In genomic region chr20:35619196-35620095, GRCh38 we compare ENCODE assay signal across 8 cellular contexts. TPM values are rescaled to one million over a fixed set of nuclear protein-coding genes. Genes with fewer than 3 reads are reported as not detected.
DNase-seq lines count a peak whose midpoint lies in the region; ATAC-seq and TF ChIP-seq lines count a peak whose summit lies in the region.

No MANE protein-coding gene starts in this region.

- peak overlapping the region; percentile 93 for H3K27ac ChIP-seq in left ventricle myocardium inferior (replicated peaks)
- H3K27ac ChIP-seq in urinary bladder (ENCODE audit: low read depth): no peak overlapping the region

- peak overlapping the region; percentile 100 for H3K27ac Mint-ChIP-seq in Calu3 (ENCODE audit: unreplicated experiment)
- H3K27ac Mint-ChIP-seq in activated naive CD4-positive, alpha-beta T cell treated with anti-CD3 and anti-CD28 coated beads, Interleukin-2, amount 50 U/mL, for 72 hours: peak overlapping the region; percentile 84 to 94

- no peaks in the 10 kb centered on the region for H3K27me3 Mint-ChIP-seq in Calu3 (ENCODE audit: unreplicated experiment)

- intact Hi-C loops in Calu3 (cut with micrococcal nuclease; ENCODE audit: unreplicated experiment) (loop anchor here (2.0 to 5.0 kb wide), 4 partner anchors 43 to 263 kb away; partner anchors contain the start of genes CPNE1 and RBM12), left ventricle myocardium inferior (cut with micrococcal nuclease) (no loop called here)

- peak; percentile 96 for DNase-seq in Calu3
- peak; percentile 88 for DNase-seq in LoVo (ENCODE audit: low spot score)
- DNase-seq in SKM-1 (lab: John Stamatoyannopoulos, UW; ENCODE audit: unreplicated experiment): peak; percentile 26
- DNase-seq in activated naive CD4-positive, alpha-beta T cell treated with anti-CD3 and anti-CD28 coated beads, Interleukin-2, amount 50 U/mL, for 72 hours (ENCODE audit: low spot score in 2 of 2): peak; percentile 78 to 82
- DNase-seq in left ventricle myocardium inferior: peak; percentile 81
- DNase-seq in pulmonary artery endothelial cell (ENCODE audit: low read depth, low spot score): peak; percentile 44

- 5% methylated on average over 49 of the region's 49 CpGs for WGBS in urinary bladder

- peak; percentile 60 for TF ChIP-seq CTCF in Calu3 (IDR thresholded peaks at IDR 0.05; ENCODE audit: unreplicated experiment)
- peak; percentile 36 for TF ChIP-seq CTCF in left ventricle myocardium inferior (IDR thresholded peaks at IDR 0.05; ENCODE audit: borderline replicate concordance)

- H3K4me1 Mint-ChIP-seq in Calu3 (ENCODE audit: low read depth, unreplicated experiment): peaks cover 45% of the 10 kb centered on the region

- no peaks in the 10 kb centered on the region for H3K9me3 Mint-ChIP-seq in Calu3 (ENCODE audit: low read depth, unreplicated experiment)
- H3K9me3 Mint-ChIP-seq in activated naive CD4-positive, alpha-beta T cell treated with anti-CD3 and anti-CD28 coated beads, Interleukin-2, amount 50 U/mL, for 72 hours: no peaks in the 10 kb centered on the region

- peak; percentile 32 for ATAC-seq in GM21515 (IDR thresholded peaks at IDR 0.05; ENCODE audit: unreplicated experiment)
- ATAC-seq in activated naive CD4-positive, alpha-beta T cell treated with anti-CD3 and anti-CD28 coated beads, Interleukin-2, amount 50 U/mL, for 72 hours: peak; percentile 44 to 60

- H3K4me1 ChIP-seq in left ventricle myocardium inferior: peaks cover 42% of the 10 kb centered on the region
- H3K4me1 ChIP-seq in urinary bladder (ENCODE audit: insufficient read depth): no peaks in the 10 kb centered on the region

- CTCF ChIA-PET in Calu3 (lab: Charles Lee): interaction anchor here (0.6 to 2.8 kb wide), 24 partner anchors 10 to 265 kb away, joined by 3 to 11 read pairs (median 4); partner anchors contain the start of genes CPNE1, RBM12 and RBM39

- H3K36me3 ChIP-seq in left ventricle myocardium inferior: peaks cover 14% of the 10 kb centered on the region
- H3K36me3 ChIP-seq in urinary bladder (ENCODE audit: insufficient read depth): no peaks in the 10 kb centered on the region

- no peaks in the 10 kb centered on the region for H3K9me3 ChIP-seq in left ventricle myocardium inferior (replicated peaks)

- BruUV-seq in Calu3 (replicated peaks; lab: Mats Ljungman, UMichigan): no TSS peak

- no peaks in the 10 kb centered on the region for H3K27me3 ChIP-seq in left ventricle myocardium inferior (ENCODE audit: low read depth)

- H3K4me3 ChIP-seq in left ventricle myocardium inferior (peak overlapping the region; percentile 74), urinary bladder (ENCODE audit: low read depth, low read length) (peak overlapping the region; percentile 45)

- peak overlapping the region; percentile 94 for H3K4me3 Mint-ChIP-seq in Calu3 (ENCODE audit: low read depth, unreplicated experiment)

- H3K36me3 Mint-ChIP-seq in Calu3 (ENCODE audit: insufficient read depth, unreplicated experiment): peaks cover 88% of the 10 kb centered on the region
- H3K36me3 Mint-ChIP-seq in activated naive CD4-positive, alpha-beta T cell treated with anti-CD3 and anti-CD28 coated beads, Interleukin-2, amount 50 U/mL, for 72 hours: no peaks in the 10 kb centered on the region

RNA-seq across cellular contexts. Expression of gene SPAG4, which starts 3.8 kb away (rescaled TPM):
- total RNA-seq in Calu3 (2022): 7.7 and 15.9 TPM in 2 replicates
- total RNA-seq in activated naive CD4-positive, alpha-beta T cell treated with anti-CD3 and anti-CD28 coated beads, Interleukin-2, amount 50 U/mL, for 72 hours: 10 to 100 TPM in 1 of 2 donors, 1 to 10 TPM in 1; 9.6 to 13.2 TPM
- total RNA-seq in left ventricle myocardium inferior: 2.3 TPM
- total RNA-seq in pulmonary artery endothelial cell: 6.7 and 13.7 TPM in 2 replicates
- 1.6 TPM for total RNA-seq in urinary bladder
- polyA plus RNA-seq in urinary bladder: 4.9 TPM

RNA-seq across cellular contexts. Expression of gene CPNE1, which starts 45.3 kb away (rescaled TPM):
- 458 and 505 TPM in 2 replicates for total RNA-seq in Calu3 (2022)
- total RNA-seq in activated naive CD4-positive, alpha-beta T cell treated with anti-CD3 and anti-CD28 coated beads, Interleukin-2, amount 50 U/mL, for 72 hours: 100 to 1,000 TPM; 332 to 352 TPM
- 47.3 TPM for total RNA-seq in left ventricle myocardium inferior
- 160 and 166 TPM in 2 replicates for total RNA-seq in pulmonary artery endothelial cell
- total RNA-seq in urinary bladder: 87.9 TPM
- 161 TPM for polyA plus RNA-seq in urinary bladder

RNA-seq across cellular contexts. Expression of gene RBM12, which starts 45.3 kb away (rescaled TPM):
- total RNA-seq in Calu3 (2022): 125 and 133 TPM in 2 replicates
- 100 to 1,000 TPM; 110 to 116 TPM for total RNA-seq in activated naive CD4-positive, alpha-beta T cell treated with anti-CD3 and anti-CD28 coated beads, Interleukin-2, amount 50 U/mL, for 72 hours
- total RNA-seq in left ventricle myocardium inferior: 46.2 TPM
- total RNA-seq in pulmonary artery endothelial cell: 64.1 and 70.8 TPM in 2 replicates
- total RNA-seq in urinary bladder: 64.8 TPM
- 25.5 TPM for polyA plus RNA-seq in urinary bladder

Comparison
In these comparisons a context has a peak if more than half of its experiments do, and no peak if none do; other contexts are left out.
1. DNase-seq: peak in every context shown above with its lines; median percentile 96 in Calu3; 88 in LoVo; 81 in left ventricle myocardium inferior; 80 in activated naive CD4-positive, alpha-beta T cell treated with anti-CD3 and anti-CD28 coated beads, Interleukin-2, amount 50 U/mL, for 72 hours; 44 in pulmonary artery endothelial cell; 26 in SKM-1.